ENCODE assay signal across 2 cellular contexts in the genomic region with DNA sequence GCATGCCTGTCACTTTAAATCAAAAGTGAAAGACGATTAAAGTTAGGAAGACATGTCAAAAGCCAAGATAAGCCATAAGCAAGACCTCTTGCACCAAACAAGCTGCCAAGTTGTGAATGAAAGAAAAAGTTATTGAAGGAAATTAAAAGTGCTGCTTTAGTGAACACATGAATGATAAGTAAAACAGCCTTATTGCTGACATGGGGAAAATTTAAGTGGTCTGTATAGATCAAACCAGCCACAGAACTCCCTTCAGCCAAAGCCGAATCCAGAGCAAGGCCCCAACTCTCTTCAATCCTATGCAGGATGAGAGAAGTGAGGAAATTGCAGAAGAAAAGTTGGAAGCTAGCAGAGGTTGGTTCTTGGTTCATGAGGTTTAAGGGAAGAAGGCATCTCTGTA.
TF ChIP-seq lines count a peak whose summit lies in the region.

No MANE protein-coding gene starts in this region.

TF ChIP-seq in A549, 52 proteins besides CTCF, POLR2A, EP300 and RAD21:
- TF ChIP-seq, protein P1, sequence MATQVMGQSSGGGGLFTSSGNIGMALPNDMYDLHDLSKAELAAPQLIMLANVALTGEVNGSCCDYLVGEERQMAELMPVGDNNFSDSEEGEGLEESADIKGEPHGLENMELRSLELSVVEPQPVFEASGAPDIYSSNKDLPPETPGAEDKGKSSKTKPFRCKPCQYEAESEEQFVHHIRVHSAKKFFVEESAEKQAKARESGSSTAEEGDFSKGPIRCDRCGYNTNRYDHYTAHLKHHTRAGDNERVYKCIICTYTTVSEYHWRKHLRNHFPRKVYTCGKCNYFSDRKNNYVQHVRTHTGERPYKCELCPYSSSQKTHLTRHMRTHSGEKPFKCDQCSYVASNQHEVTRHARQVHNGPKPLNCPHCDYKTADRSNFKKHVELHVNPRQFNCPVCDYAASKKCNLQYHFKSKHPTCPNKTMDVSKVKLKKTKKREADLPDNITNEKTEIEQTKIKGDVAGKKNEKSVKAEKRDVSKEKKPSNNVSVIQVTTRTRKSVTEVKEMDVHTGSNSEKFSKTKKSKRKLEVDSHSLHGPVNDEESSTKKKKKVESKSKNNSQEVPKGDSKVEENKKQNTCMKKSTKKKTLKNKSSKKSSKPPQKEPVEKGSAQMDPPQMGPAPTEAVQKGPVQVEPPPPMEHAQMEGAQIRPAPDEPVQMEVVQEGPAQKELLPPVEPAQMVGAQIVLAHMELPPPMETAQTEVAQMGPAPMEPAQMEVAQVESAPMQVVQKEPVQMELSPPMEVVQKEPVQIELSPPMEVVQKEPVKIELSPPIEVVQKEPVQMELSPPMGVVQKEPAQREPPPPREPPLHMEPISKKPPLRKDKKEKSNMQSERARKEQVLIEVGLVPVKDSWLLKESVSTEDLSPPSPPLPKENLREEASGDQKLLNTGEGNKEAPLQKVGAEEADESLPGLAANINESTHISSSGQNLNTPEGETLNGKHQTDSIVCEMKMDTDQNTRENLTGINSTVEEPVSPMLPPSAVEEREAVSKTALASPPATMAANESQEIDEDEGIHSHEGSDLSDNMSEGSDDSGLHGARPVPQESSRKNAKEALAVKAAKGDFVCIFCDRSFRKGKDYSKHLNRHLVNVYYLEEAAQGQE (IDR thresholded peaks at IDR 0.05), result no peak
- TF ChIP-seq NFE2L2 (conservative IDR thresholded peaks at IDR 0.05; ENCODE audit: low read length) (no peak), MAFK (IDR thresholded peaks at IDR 0.05; ENCODE audit: partially characterized antibody) (peak; percentile 76)

TF ChIP-seq in IMR-90, 13 proteins besides CTCF, POLR2A, EP300 and RAD21:
- peak; percentile 66; the same call in 1 of the 2 replicates for TF ChIP-seq MAFK (IDR thresholded peaks at IDR 0.05; ENCODE audit: low read depth, low read length)
- TF ChIP-seq FOS (IDR thresholded peaks at IDR 0.05; ENCODE audit: low read depth, low read length), result no peak
